Comparison of ENCODE assay signal across 26 cellular contexts in the genomic region with DNA sequence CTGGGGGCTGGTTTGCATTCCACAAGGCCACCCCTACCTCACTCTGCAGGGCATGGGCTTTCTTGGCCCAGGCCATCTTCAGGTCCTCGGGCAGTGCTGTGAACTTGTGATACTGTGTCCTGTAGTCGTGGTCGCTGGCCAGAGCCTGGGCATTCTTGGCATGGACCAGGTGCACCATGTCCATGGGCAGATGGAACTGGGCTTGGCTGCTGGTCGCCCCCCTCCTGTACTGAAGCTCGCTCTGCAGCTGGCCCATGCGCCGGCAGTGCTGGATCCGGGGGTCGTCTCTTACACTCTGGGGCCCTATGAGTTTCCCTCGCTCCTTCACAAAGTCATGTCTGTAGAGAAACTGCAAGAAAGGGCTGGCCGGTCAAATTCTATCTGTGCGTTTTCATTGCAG. TPM values are rescaled to one million over a fixed set of nuclear protein-coding genes. Genes with fewer than 3 reads are reported as not detected.
"Had no signal": no experiment of that assay in that cellular context is flagged by ENCODE, and none has a peak within 500 bp of the region (broad histone marks: within the 10 kb centered on the region; RNA-seq: fewer than 3 reads in every experiment).

No MANE protein-coding gene starts in this region.

- H3K27ac ChIP-seq: brain microvascular endothelial cell, SJSA1 had no signal

- H3K4me1 ChIP-seq: SJSA1 had no signal

- H3K36me3 ChIP-seq: brain microvascular endothelial cell, SJSA1 had no signal

- ATAC-seq: activated CD8-positive, alpha-beta T cell treated with anti-CD3 and anti-CD28 coated beads, Interleukin-2, amount 10 ng/mL, durations not matched to agents 7 days and 5 days; K562; SK-N-SH treated with all-trans-retinoic acid at 6 μM for 48 hours; WTC11 had no signal

- DNase-seq: activated CD4-positive, alpha-beta T cell treated with anti-CD3 and anti-CD28 coated beads for 48 hours; activated CD4-positive, alpha-beta T cell treated with anti-CD3 and anti-CD28 coated beads, Interleukin-2, amount 50 U/mL, for 4 hours; activated CD4-positive, CD25-positive, alpha-beta regulatory T cell treated with anti-CD3 and anti-CD28 coated beads, Interleukin-2, amount 50 U/mL, for 72 hours; activated CD8-positive, alpha-beta T cell treated with anti-CD3 and anti-CD28 coated beads, Interleukin-2, amount 10 ng/mL, durations not matched to agents 7 days and 5 days; activated gamma-delta T cell; activated naive CD4-positive, alpha-beta T cell treated with anti-CD3 and anti-CD28 coated beads for 36 hours; activated T-cell treated with anti-CD3 and anti-CD28 coated beads, Interleukin-2, amount 50 U/mL, for 24 hours; amygdala; brain microvascular endothelial cell; caudate nucleus; Karpas-422; MM.1S; NCI-H1105; NCI-H1436; NCI-H1694 treated with DMSO at 0.1 percent for 48 hours; NCI-H2029 treated with DMSO at 0.1 percent for 48 hours; NCI-H345; NCI-H510A; NCI-H526 treated with DMSO at 0.1 percent for 48 hours; NCI-H82 had no signal

- H3K9me3 ChIP-seq: SJSA1 had no signal

- H3K27me3 ChIP-seq: brain microvascular endothelial cell had no signal

- FAIRE-seq: K562 had no signal

- H3K4me3 ChIP-seq: K562, SJSA1 had no signal

RNA-seq across cellular contexts. Expression of a gene that starts 51.7 kb away (rescaled TPM):
- total RNA-seq: activated CD8-positive, alpha-beta T cell treated with anti-CD3 and anti-CD28 coated beads, Interleukin-2, amount 10 ng/mL, durations not matched to agents 7 days and 5 days; activated naive CD4-positive, alpha-beta T cell treated with anti-CD3 and anti-CD28 coated beads for 36 hours; OCI-LY7; RPMI7951; SJSA1 had no signal
- polyA plus RNA-seq: K562 had no signal

RNA-seq across cellular contexts. Expression of a gene that starts 59.3 kb away (rescaled TPM):
- total RNA-seq: activated CD8-positive, alpha-beta T cell treated with anti-CD3 and anti-CD28 coated beads, Interleukin-2, amount 10 ng/mL, durations not matched to agents 7 days and 5 days; activated naive CD4-positive, alpha-beta T cell treated with anti-CD3 and anti-CD28 coated beads for 36 hours; K562; OCI-LY7; RPMI7951; SJSA1; WTC11 had no signal
- polyA plus RNA-seq: K562 had no signal
